Comparison of ENCODE assay signal across 24 cellular contexts in the genomic region with DNA sequence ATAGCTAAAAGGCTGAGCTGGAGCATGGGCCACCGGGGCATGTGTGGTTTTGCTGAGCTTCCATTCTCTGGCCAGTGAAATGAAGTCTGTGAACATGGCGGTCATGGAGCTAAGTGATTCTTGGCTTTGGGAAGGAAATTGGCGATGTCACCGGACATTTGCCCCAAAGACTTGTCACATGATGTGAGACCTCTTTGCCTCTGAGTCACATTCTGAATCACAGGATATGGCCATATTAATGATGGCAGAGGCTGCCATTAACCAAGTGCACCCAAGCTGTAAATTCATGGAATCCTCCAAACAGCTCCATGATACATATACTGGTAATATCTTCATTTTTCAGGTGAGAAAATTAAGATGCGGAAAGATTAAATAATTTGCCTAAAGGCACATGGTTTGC. TPM values are rescaled to one million over a fixed set of nuclear protein-coding genes. Genes with fewer than 3 reads are reported as not detected.
DNase-seq lines count a peak whose midpoint lies in the region; ATAC-seq, FAIRE-seq and TF ChIP-seq lines count a peak whose summit lies in the region.
"Had no signal": no experiment of that assay in that cellular context is flagged by ENCODE, and none has a peak within 500 bp of the region (broad histone marks: within the 10 kb centered on the region; RNA-seq: fewer than 3 reads in every experiment).

No MANE protein-coding gene starts in this region.

- H3K27me3 Mint-ChIP-seq in activated naive CD8-positive, alpha-beta T cell treated with anti-CD3 and anti-CD28 coated beads, Interleukin-2, amount 50 U/mL, for 24 hours: no peaks in the 10 kb centered on the region
- H3K27me3 Mint-ChIP-seq in activated naive CD8-positive, alpha-beta T cell treated with anti-CD3 and anti-CD28 coated beads for 36 hours: no peaks in the 10 kb centered on the region
- H3K27me3 Mint-ChIP-seq: dendritic cell treated with granulocyte-macrophage colony-stimulating factor and Interleukin-4, amounts not matched to agents 40 ng/mL and 50 ng/mL, for 4 days; progenitor cell of endocrine pancreas had no signal

- in situ Hi-C loops in K562 (cut with MboI): loop anchor here (5.0 kb wide), 1 partner anchor 178 kb away; no protein-coding TSS in a partner anchor

- H3K79me2 ChIP-seq in KMS-11 (ENCODE audit: insufficient read depth, low read depth) (no peaks in the 10 kb centered on the region), K562 (ENCODE audit: control insufficient read depth, insufficient read depth, low read length) (no peaks in the 10 kb centered on the region)

- peak overlapping the region; percentile 42 for H3K27ac Mint-ChIP-seq in activated naive CD8-positive, alpha-beta T cell treated with anti-CD3 and anti-CD28 coated beads, Interleukin-2, amount 50 U/mL, for 24 hours
- H3K27ac Mint-ChIP-seq in activated naive CD8-positive, alpha-beta T cell treated with anti-CD3 and anti-CD28 coated beads for 36 hours: no peak overlapping the region
- peak overlapping the region; percentile 94 for H3K27ac Mint-ChIP-seq in stimulated activated effector memory CD8-positive, alpha-beta T cell treated with anti-CD3 and anti-CD28 coated beads, Interleukin-12 subunit alpha, Interleukin-12 subunit beta, amount 100 ng/mL, for 72 hours
- H3K27ac Mint-ChIP-seq: dendritic cell treated with granulocyte-macrophage colony-stimulating factor and Interleukin-4, amounts not matched to agents 40 ng/mL and 50 ng/mL, for 4 days; progenitor cell of endocrine pancreas had no signal

- ATAC-seq in activated naive CD8-positive, alpha-beta T cell treated with anti-CD3 and anti-CD28 coated beads, Interleukin-2, amount 50 U/mL, for 24 hours: no peak
- ATAC-seq in K562 (no peak), GM21786 (IDR thresholded peaks at IDR 0.05; ENCODE audit: unreplicated experiment) (no peak), HG03159 (IDR thresholded peaks at IDR 0.05; ENCODE audit: unreplicated experiment) (no peak)
- ATAC-seq in stimulated activated effector memory CD8-positive, alpha-beta T cell treated with anti-CD3 and anti-CD28 coated beads, Interleukin-12 subunit alpha, Interleukin-12 subunit beta, amount 100 ng/mL, for 72 hours: no peak

- H3K36me3 ChIP-seq in KMS-11 (ENCODE audit: insufficient read depth): no peaks in the 10 kb centered on the region
- H3K36me3 ChIP-seq in K562 (ENCODE audit: control insufficient read depth, insufficient read depth, low read length): no peaks in the 10 kb centered on the region
- H3K36me3 ChIP-seq: left ventricle myocardium inferior, vagina had no signal

- POLR2A ChIA-PET in K562 (lab: Yijun Ruan, JAX): interaction anchor here (0.7 kb wide), 1 partner anchor 406 kb away, joined by 3 read pairs; no protein-coding TSS in a partner anchor

- no peaks in the 10 kb centered on the region for H3K9me3 ChIP-seq in K562 (replicated peaks; ENCODE audit: control insufficient read depth, insufficient read depth, low read depth, low read length)
- H3K9me3 ChIP-seq: left ventricle myocardium inferior, testis, vagina had no signal

- 34% methylated on average over 5 of the region's 5 CpGs for whole genome bisulfite sequencing in K562 (ENCODE audit: insufficient coverage, low coverage, missing lambda C conversion rate)

- H3K9me3 Mint-ChIP-seq in activated naive CD8-positive, alpha-beta T cell treated with anti-CD3 and anti-CD28 coated beads, Interleukin-2, amount 50 U/mL, for 24 hours: no peaks in the 10 kb centered on the region
- no peaks in the 10 kb centered on the region for H3K9me3 Mint-ChIP-seq in activated naive CD8-positive, alpha-beta T cell treated with anti-CD3 and anti-CD28 coated beads for 36 hours
- H3K9me3 Mint-ChIP-seq in stimulated activated effector memory CD8-positive, alpha-beta T cell treated with anti-CD3 and anti-CD28 coated beads, Interleukin-12 subunit alpha, Interleukin-12 subunit beta, amount 100 ng/mL, for 72 hours: peaks cover 3% of the 10 kb centered on the region
- H3K9me3 Mint-ChIP-seq: dendritic cell treated with granulocyte-macrophage colony-stimulating factor and Interleukin-4, amounts not matched to agents 40 ng/mL and 50 ng/mL, for 4 days had no signal

- H3K27me3 ChIP-seq in KMS-11 (ENCODE audit: insufficient read depth, low read depth): no peaks in the 10 kb centered on the region
- H3K27me3 ChIP-seq in K562 (ENCODE audit: control insufficient read depth in 2 of 2, insufficient read depth in 2 of 2, low read length in 2 of 2): no peaks in the 10 kb centered on the region
- no peaks in the 10 kb centered on the region for H3K27me3 ChIP-seq in dorsolateral prefrontal cortex
- H3K27me3 ChIP-seq: testis, vagina had no signal

- H3K9ac ChIP-seq in KMS-11 (no peak overlapping the region), K562 (ENCODE audit: insufficient read depth in 1 of 2, low read depth in 2 of 2, low read length in 2 of 2) (no peak overlapping the region)

- no peak for TF ChIP-seq RAD21 in K562 (CRISPR knock-in tag; conservative IDR thresholded peaks at IDR 0.05 in 1 of 2, IDR thresholded peaks at IDR 0.05 in 1 of 2)

- H3K4me2 ChIP-seq in KMS-11 (peak overlapping the region; percentile 94; the same call in 1 of the 2 replicates), K562 (ENCODE audit: insufficient read depth, low read length) (no peak overlapping the region)

- no peak overlapping the region for H3K4me3 ChIP-seq in KMS-11 (IDR thresholded peaks at IDR 0.05; ENCODE audit: insufficient read depth, low read depth, low read length)
- H3K4me3 ChIP-seq in K562: no peak overlapping the region
- no peak overlapping the region for H3K4me3 ChIP-seq in dorsolateral prefrontal cortex
- H3K4me3 ChIP-seq: left ventricle myocardium inferior, testis, vagina had no signal

- H4K20me1 ChIP-seq in KMS-11 (ENCODE audit: insufficient read depth): no peaks in the 10 kb centered on the region
- H4K20me1 ChIP-seq in K562 (replicated peaks; ENCODE audit: control insufficient read depth, insufficient read depth, low read length): no peaks in the 10 kb centered on the region

- no peak for DNase-seq in activated naive CD8-positive, alpha-beta T cell treated with anti-CD3 and anti-CD28 coated beads, Interleukin-2, amount 50 U/mL, for 24 hours
- no peak for DNase-seq in activated naive CD8-positive, alpha-beta T cell treated with anti-CD3 and anti-CD28 coated beads for 36 hours
- DNase-seq in K562 (ENCODE audit: extremely low read depth in 1 of 4, low spot score in 3 of 4): no peak
- peak in 1 of 2 donors; percentile 48 for DNase-seq in stimulated activated effector memory CD8-positive, alpha-beta T cell treated with anti-CD3 and anti-CD28 coated beads, Interleukin-12 subunit alpha, Interleukin-12 subunit beta, amount 100 ng/mL, for 72 hours (ENCODE audit: low spot score in 2 of 2)
- no peak for DNase-seq in dorsolateral prefrontal cortex
- DNase-seq: activated CD4-positive, alpha-beta T cell treated with anti-CD3 and anti-CD28 coated beads for 48 hours; activated naive CD4-positive, alpha-beta T cell treated with Interleukin-2 at 50 U/mL for 16 hours; anterior cingulate cortex; C1 segment of cervical spinal cord; Karpas-422; left ventricle myocardium inferior; NCI-H1048; NCI-H187; NCI-H748 treated with DMSO at 0.1 percent for 48 hours; Right ventricle myocardium superior; testis had no signal

- no peak for FAIRE-seq in K562 (lab: Jason Lieb, UNC)

- H3K4me1 Mint-ChIP-seq in activated naive CD8-positive, alpha-beta T cell treated with anti-CD3 and anti-CD28 coated beads, Interleukin-2, amount 50 U/mL, for 24 hours: peaks cover 77% of the 10 kb centered on the region
- peaks cover 38% of the 10 kb centered on the region for H3K4me1 Mint-ChIP-seq in activated naive CD8-positive, alpha-beta T cell treated with anti-CD3 and anti-CD28 coated beads for 36 hours
- H3K4me1 Mint-ChIP-seq in stimulated activated effector memory CD8-positive, alpha-beta T cell treated with anti-CD3 and anti-CD28 coated beads, Interleukin-12 subunit alpha, Interleukin-12 subunit beta, amount 100 ng/mL, for 72 hours: peaks cover 68% of the 10 kb centered on the region
- H3K4me1 Mint-ChIP-seq: neural crest cell had no signal

- intact Hi-C loops in K562 (cut with micrococcal nuclease) (no loop called here), dorsolateral prefrontal cortex (cut with DNase I) (no loop called here)

- H3K36me3 Mint-ChIP-seq in activated naive CD8-positive, alpha-beta T cell treated with anti-CD3 and anti-CD28 coated beads, Interleukin-2, amount 50 U/mL, for 24 hours (ENCODE audit: low read depth): no peaks in the 10 kb centered on the region
- H3K36me3 Mint-ChIP-seq in activated naive CD8-positive, alpha-beta T cell treated with anti-CD3 and anti-CD28 coated beads for 36 hours: no peaks in the 10 kb centered on the region
- H3K36me3 Mint-ChIP-seq in stimulated activated effector memory CD8-positive, alpha-beta T cell treated with anti-CD3 and anti-CD28 coated beads, Interleukin-12 subunit alpha, Interleukin-12 subunit beta, amount 100 ng/mL, for 72 hours: peaks cover 14% of the 10 kb centered on the region

- TF ChIP-seq EP300 in K562 (IDR thresholded peaks at IDR 0.05; ENCODE audit: low read length): no peak

- CTCF ChIA-PET in K562 (lab: Yijun Ruan, JAX; ENCODE audit: low intra/inter-chr PET ratio): no interaction called here

- H3K9me1 ChIP-seq in K562 (ENCODE audit: control insufficient read depth, insufficient read depth, low read length): no peaks in the 10 kb centered on the region

- no peak for TF ChIP-seq CTCF in KMS-11 (conservative IDR thresholded peaks at IDR 0.05; ENCODE audit: low read depth, low read length)
- no peak for TF ChIP-seq CTCF in K562 (IDR thresholded peaks at IDR 0.05 in 2 of 3, conservative IDR thresholded peaks at IDR 0.05 in 1 of 3; ENCODE audit: insufficient read depth in 2 of 3, low read depth in 1 of 3, low read length in 3 of 3)
- no peak for TF ChIP-seq CTCF in dorsolateral prefrontal cortex (IDR thresholded peaks at IDR 0.05 in 54 of 56, conservative IDR thresholded peaks at IDR 0.05 in 2 of 56; ENCODE audit: low read depth in 1 of 56, partially characterized antibody in 56 of 56)

- TF ChIP-seq POLR2A in K562 (conservative IDR thresholded peaks at IDR 0.05): no peak

- H3K4me1 ChIP-seq in KMS-11 (ENCODE audit: low read depth, poor library complexity, severe bottlenecking) (peaks cover 24% of the 10 kb centered on the region), K562 (replicated peaks in 1 of 2; ENCODE audit: control insufficient read depth in 2 of 2, insufficient read depth in 2 of 2, low read length in 2 of 2) (peaks cover 0 to 3% of the 10 kb centered on the region in 2 experiments; a peak in 2 of 5 replicates)
- H3K4me1 ChIP-seq: left ventricle myocardium inferior, testis, vagina had no signal

- no peak overlapping the region for H3K4me3 Mint-ChIP-seq in activated naive CD8-positive, alpha-beta T cell treated with anti-CD3 and anti-CD28 coated beads, Interleukin-2, amount 50 U/mL, for 24 hours
- no peak overlapping the region for H3K4me3 Mint-ChIP-seq in activated naive CD8-positive, alpha-beta T cell treated with anti-CD3 and anti-CD28 coated beads for 36 hours
- H3K4me3 Mint-ChIP-seq in stimulated activated effector memory CD8-positive, alpha-beta T cell treated with anti-CD3 and anti-CD28 coated beads, Interleukin-12 subunit alpha, Interleukin-12 subunit beta, amount 100 ng/mL, for 72 hours: peak overlapping the region; percentile 15
- H3K4me3 Mint-ChIP-seq: dendritic cell treated with granulocyte-macrophage colony-stimulating factor and Interleukin-4, amounts not matched to agents 40 ng/mL and 50 ng/mL, for 4 days; neural crest cell had no signal

- BruUV-seq in K562 (replicated peaks; lab: Mats Ljungman, UMichigan): no TSS peak

- H3K27ac ChIP-seq in KMS-11 (peak overlapping the region; percentile 55; the same call in 1 of the 2 replicates), K562 (ENCODE audit: extremely low read depth, low read depth, low read length) (no peak overlapping the region), dorsolateral prefrontal cortex (no peak overlapping the region)
- H3K27ac ChIP-seq: left ventricle myocardium inferior, testis, vagina had no signal

- no peak overlapping the region; the same call in 1 of the 2 replicates for H2AFZ ChIP-seq in KMS-11 (ENCODE audit: low read depth)
- no peak overlapping the region for H2AFZ ChIP-seq in K562 (ENCODE audit: low read depth, low read length)

RNA-seq across cellular contexts. Expression of a gene that starts 27.4 kb away (rescaled TPM):
- total RNA-seq in activated naive CD8-positive, alpha-beta T cell treated with anti-CD3 and anti-CD28 coated beads for 36 hours: 10 to 100 TPM; 46.2 to 47.9 TPM
- not detected in 2 replicates for total RNA-seq in K562 (2011; cell fraction: chromatin; rRNA removed; ENCODE audit: low replicate concordance)
- 0.50 TPM in 1 of 2 replicates, not detected in the other for total RNA-seq in K562 (2011; cell fraction: nucleolus; rRNA removed)
- not detected in 2 replicates for total RNA-seq in K562 (2011; cell fraction: nucleoplasm; rRNA removed)
- total RNA-seq in K562 (2014; rRNA removed) (1.0 and 3.4 TPM in 2 replicates), K562 (2014; rRNA removed; fragmentation: Illumina TruSeq; extraction: Trizol) (0.26 TPM in 1 of 2 replicates, not detected in the other), K562 (2015; rRNA removed; fragmentation: Illumina TruSeq; extraction: Trizol) (2.1 and 2.9 TPM in 2 replicates), K562 (2021) (0.31 and 0.49 TPM in 2 replicates), dorsolateral prefrontal cortex (1 to 10 TPM in 25 of 120 experiments, under 1 TPM in 19, not detected in 76; 0.47 to 3.4 (median 1.2) TPM)
- polyA plus RNA-seq in K562 (2011; rRNA removed) (0.32 TPM in 1 of 2 replicates, not detected in the other), K562 (2014; fragmentation: Illumina TruSeq; extraction: Trizol) (0.55 and 1.1 TPM in 2 replicates), K562 (2014; fragmentation: Nextera tagmentation; extraction: Ambion mirVana) (under 1 TPM; 0.13 to 0.28 TPM), K562 (2014; rRNA removed) (1.0 and 1.3 TPM in 2 replicates)
- polyA plus RNA-seq in K562 (2011; cell fraction: cytosol; rRNA removed): 0.31 and 0.58 TPM in 2 replicates
- polyA plus RNA-seq in K562 (2011; cell fraction: nucleus; rRNA removed): not detected in 2 replicates
- polyA plus RNA-seq in K562 (2012): 1.8 and 2.3 TPM in 2 replicates
- polyA minus RNA-seq in K562 (2011; rRNA and poly(A)+ RNA removed): not detected in 2 replicates
- polyA minus RNA-seq in K562 (2011; cell fraction: cytosol; rRNA and poly(A)+ RNA removed): not detected in 2 replicates
- polyA minus RNA-seq in K562 (2011; cell fraction: nucleus; rRNA and poly(A)+ RNA removed): not detected in 2 replicates
- total RNA-seq: neural crest cell, progenitor cell of endocrine pancreas had no signal
- polyA plus RNA-seq: AG04450 had no signal

Comparison
In these comparisons a context has a peak if more than half of its experiments do, and no peak if none do; other contexts are left out.
1. RNA of a gene that starts 27.4 kb away (total RNA-seq): 46.2 to 47.9 TPM in activated naive CD8-positive, alpha-beta T cell treated with anti-CD3 and anti-CD28 coated beads for 36 hours; 0.26 to 3.4 TPM in K562 and 0.47 to 3.4 TPM in dorsolateral prefrontal cortex; every median in the first group is over 10 times any median in the second.